1 cellular context compared by ENCODE assay signal in the genomic region with DNA sequence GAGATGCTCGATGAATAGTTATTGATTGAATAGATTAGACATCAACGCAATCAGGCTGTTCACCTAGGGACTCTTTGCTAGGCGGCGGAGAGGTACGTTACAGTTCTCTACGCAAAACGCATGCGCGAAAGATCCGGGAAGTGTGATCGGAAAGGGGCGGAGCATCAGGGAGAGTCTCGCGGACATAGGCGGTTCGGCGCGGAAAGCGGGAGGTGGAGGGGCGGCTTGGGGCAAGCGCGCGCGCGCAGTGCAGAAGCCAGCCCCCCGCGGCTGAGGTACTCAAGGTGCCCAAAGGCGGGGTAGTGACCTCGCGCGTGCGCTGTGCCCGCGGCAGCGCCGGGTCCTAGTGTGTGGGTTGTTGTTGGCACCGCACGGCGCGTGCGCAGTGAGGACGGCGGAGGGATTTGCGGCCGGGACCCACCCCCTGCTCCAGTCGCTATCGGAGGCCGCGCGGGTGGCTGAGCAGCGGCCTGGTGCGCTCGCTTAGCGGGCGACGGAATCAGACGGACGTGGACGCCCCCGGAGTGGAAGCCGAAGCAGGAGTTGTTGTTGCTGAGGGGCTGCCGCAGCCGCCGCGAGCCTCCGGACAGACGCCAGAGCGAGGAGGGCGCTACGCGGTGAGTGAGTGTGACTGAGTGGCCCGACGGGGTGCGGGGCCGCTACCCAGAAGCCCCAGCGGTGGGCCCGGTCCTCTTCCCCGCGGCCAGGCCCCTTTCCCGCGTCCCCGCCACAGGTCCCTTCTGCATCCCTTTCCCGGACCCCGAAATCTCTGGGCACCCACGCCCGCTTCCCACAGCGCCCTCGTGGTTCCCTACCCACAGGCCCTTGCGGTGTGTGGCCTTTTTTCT.
TF ChIP-seq lines count a peak whose summit lies in the region.

TSS of gene SNRNP70 (plus strand) at position 432 of the 848 bp plus-strand sequence. CDS start 964 bp downstream, outside the sequence.

TF ChIP-seq in HepG2, 621 proteins besides CTCF, POLR2A, EP300 and RAD21 (continued from another document):
- TF ChIP-seq RELA (CRISPR knock-in tag; IDR thresholded peaks at IDR 0.05) = 0 out of 2 replicates have a peak, but pooled peaks have one; percentile 76
- TF ChIP-seq, protein P1, sequence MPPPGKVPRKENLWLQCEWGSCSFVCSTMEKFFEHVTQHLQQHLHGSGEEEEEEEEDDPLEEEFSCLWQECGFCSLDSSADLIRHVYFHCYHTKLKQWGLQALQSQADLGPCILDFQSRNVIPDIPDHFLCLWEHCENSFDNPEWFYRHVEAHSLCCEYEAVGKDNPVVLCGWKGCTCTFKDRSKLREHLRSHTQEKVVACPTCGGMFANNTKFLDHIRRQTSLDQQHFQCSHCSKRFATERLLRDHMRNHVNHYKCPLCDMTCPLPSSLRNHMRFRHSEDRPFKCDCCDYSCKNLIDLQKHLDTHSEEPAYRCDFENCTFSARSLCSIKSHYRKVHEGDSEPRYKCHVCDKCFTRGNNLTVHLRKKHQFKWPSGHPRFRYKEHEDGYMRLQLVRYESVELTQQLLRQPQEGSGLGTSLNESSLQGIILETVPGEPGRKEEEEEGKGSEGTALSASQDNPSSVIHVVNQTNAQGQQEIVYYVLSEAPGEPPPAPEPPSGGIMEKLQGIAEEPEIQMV (CRISPR knock-in tag; IDR thresholded peaks at IDR 0.05; ENCODE audit: low read depth) = no peak
- 0 out of 2 replicates have a peak, but pooled peaks have one; percentile 28 for TF ChIP-seq SOX5 (CRISPR knock-in tag; IDR thresholded peaks at IDR 0.05; ENCODE audit: borderline replicate concordance)
- peak; percentile 67; the same call in 1 of the 2 replicates for TF ChIP-seq MAFG (CRISPR knock-in tag; IDR thresholded peaks at IDR 0.05)
- peak; percentile 95 for TF ChIP-seq MED13 (CRISPR knock-in tag; IDR thresholded peaks at IDR 0.05)
- no peak for TF ChIP-seq NCOR1 (IDR thresholded peaks at IDR 0.05; ENCODE audit: borderline replicate concordance, low read length)
- no peak for TF ChIP-seq ZBTB3 (CRISPR knock-in tag; IDR thresholded peaks at IDR 0.05; ENCODE audit: borderline replicate concordance, low read depth)
- no peak for TF ChIP-seq CHD4 (IDR thresholded peaks at IDR 0.05; ENCODE audit: borderline replicate concordance, low read length)
- TF ChIP-seq ZNF549 (CRISPR knock-in tag; IDR thresholded peaks at IDR 0.05) = peak; percentile 46; the same call in 1 of the 2 replicates
- TF ChIP-seq SMAD1 (CRISPR knock-in tag; IDR thresholded peaks at IDR 0.05; ENCODE audit: borderline replicate concordance, low read depth) = no peak
- TF ChIP-seq, protein P2, sequence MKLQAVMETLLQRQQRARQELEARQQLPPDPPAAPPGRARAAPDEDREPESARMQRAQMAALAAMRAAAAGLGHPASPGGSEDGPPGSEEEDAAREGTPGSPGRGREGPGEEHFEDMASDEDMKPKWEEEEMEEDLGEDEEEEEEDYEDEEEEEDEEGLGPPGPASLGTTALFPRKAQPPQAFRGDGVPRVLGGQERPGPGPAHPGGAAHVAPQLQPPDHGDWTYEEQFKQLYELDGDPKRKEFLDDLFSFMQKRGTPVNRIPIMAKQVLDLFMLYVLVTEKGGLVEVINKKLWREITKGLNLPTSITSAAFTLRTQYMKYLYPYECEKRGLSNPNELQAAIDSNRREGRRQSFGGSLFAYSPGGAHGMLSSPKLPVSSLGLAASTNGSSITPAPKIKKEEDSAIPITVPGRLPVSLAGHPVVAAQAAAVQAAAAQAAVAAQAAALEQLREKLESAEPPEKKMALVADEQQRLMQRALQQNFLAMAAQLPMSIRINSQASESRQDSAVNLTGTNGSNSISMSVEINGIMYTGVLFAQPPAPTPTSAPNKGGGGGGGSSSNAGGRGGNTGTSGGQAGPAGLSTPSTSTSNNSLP (IDR thresholded peaks at IDR 0.05; ENCODE audit: low read depth, low read length) = peak; percentile 83
- TF ChIP-seq TOE1 (CRISPR knock-in tag; IDR thresholded peaks at IDR 0.05) = no peak; the same call in 1 of the 2 replicates
- TF ChIP-seq BRD4 (CRISPR knock-in tag; IDR thresholded peaks at IDR 0.05) = peak; percentile 86
- no peak for TF ChIP-seq ZKSCAN1 (IDR thresholded peaks at IDR 0.05; ENCODE audit: low read length)
- TF ChIP-seq KLF11 (CRISPR knock-in tag; IDR thresholded peaks at IDR 0.05) = peak; percentile 42; the same call in 1 of the 2 replicates
- no peak for TF ChIP-seq AKNA (CRISPR knock-in tag; IDR thresholded peaks at IDR 0.05; ENCODE audit: borderline replicate concordance)
- TF ChIP-seq ELF4 (CRISPR knock-in tag; IDR thresholded peaks at IDR 0.05; ENCODE audit: borderline replicate concordance) = peak; percentile 93
- TF ChIP-seq PAF1 (CRISPR knock-in tag; IDR thresholded peaks at IDR 0.05) = no peak
- peak; percentile 87; the same call in 1 of the 2 replicates for TF ChIP-seq ZIK1 (CRISPR knock-in tag; IDR thresholded peaks at IDR 0.05; ENCODE audit: borderline replicate concordance, low read depth)
- 0 out of 2 replicates have a peak, but pooled peaks have one; percentile 33 for TF ChIP-seq DNMT3B (CRISPR knock-in tag; conservative IDR thresholded peaks at IDR 0.05)
- peak; percentile 86; the same call in 1 of the 2 replicates for TF ChIP-seq ARNT2 (CRISPR knock-in tag; IDR thresholded peaks at IDR 0.05; ENCODE audit: low read depth)
- TF ChIP-seq TMF1 (CRISPR knock-in tag; IDR thresholded peaks at IDR 0.05; ENCODE audit: low read depth) = peak; percentile 66; the same call in 1 of the 2 replicates
- TF ChIP-seq EEA1 (CRISPR knock-in tag; IDR thresholded peaks at IDR 0.05; ENCODE audit: borderline replicate concordance) = peak; percentile 80; the same call in 1 of the 2 replicates
- TF ChIP-seq NR0B2 (CRISPR knock-in tag; IDR thresholded peaks at IDR 0.05) = peak; percentile 83
- TF ChIP-seq ONECUT2 (CRISPR knock-in tag; IDR thresholded peaks at IDR 0.05) = peak; percentile 48
- TF ChIP-seq ZBTB8A (CRISPR knock-in tag; IDR thresholded peaks at IDR 0.05; ENCODE audit: borderline replicate concordance, low read depth) = no peak; the same call in 1 of the 2 replicates
- no peak for TF ChIP-seq GTF2F1 (IDR thresholded peaks at IDR 0.05; ENCODE audit: low read length)
- TF ChIP-seq HMG20B (CRISPR knock-in tag; conservative IDR thresholded peaks at IDR 0.05) = peak; percentile 10; the same call in 1 of the 2 replicates
- TF ChIP-seq DDIT3 (CRISPR knock-in tag; IDR thresholded peaks at IDR 0.05) = no peak
- TF ChIP-seq ZNF782 (CRISPR knock-in tag; IDR thresholded peaks at IDR 0.05; ENCODE audit: borderline replicate concordance) = peak; percentile 80
- no peak for TF ChIP-seq ZNF484 (CRISPR knock-in tag; IDR thresholded peaks at IDR 0.05; ENCODE audit: borderline replicate concordance, low read depth)
- TF ChIP-seq SMC3 (IDR thresholded peaks at IDR 0.05; ENCODE audit: low read length) = no peak
- peak; percentile 36; the same call in 1 of the 2 replicates for TF ChIP-seq ZNF614 (CRISPR knock-in tag; IDR thresholded peaks at IDR 0.05; ENCODE audit: borderline replicate concordance)
- no peak for TF ChIP-seq ZFP37 (CRISPR knock-in tag; IDR thresholded peaks at IDR 0.05; ENCODE audit: borderline replicate concordance)
- no peak for TF ChIP-seq LCORL (IDR thresholded peaks at IDR 0.05)
- peak; percentile 65; the same call in 1 of the 2 replicates for TF ChIP-seq LCORL (CRISPR knock-in tag; IDR thresholded peaks at IDR 0.05)
- no peak for TF ChIP-seq ZNF644 (CRISPR knock-in tag; IDR thresholded peaks at IDR 0.05; ENCODE audit: low read depth)
- TF ChIP-seq NR2F2 (IDR thresholded peaks at IDR 0.05; ENCODE audit: borderline replicate concordance, low read depth) = no peak; the same call in 1 of the 2 replicates
- TF ChIP-seq TAF1 (CRISPR knock-in tag; IDR thresholded peaks at IDR 0.05) = peak; percentile 99
- no peak for TF ChIP-seq ZNF660 (CRISPR knock-in tag; IDR thresholded peaks at IDR 0.05; ENCODE audit: borderline replicate concordance, low read depth)
- TF ChIP-seq ZNF235 (CRISPR knock-in tag; IDR thresholded peaks at IDR 0.05; ENCODE audit: borderline replicate concordance) = 0 out of 2 replicates have a peak, but pooled peaks have one; percentile 75
- peak; percentile 62; the same call in 1 of the 2 replicates for TF ChIP-seq NCOA2 (CRISPR knock-in tag; IDR thresholded peaks at IDR 0.05)
